ENCODE assay signal across 33 cellular contexts in the genomic region with DNA sequence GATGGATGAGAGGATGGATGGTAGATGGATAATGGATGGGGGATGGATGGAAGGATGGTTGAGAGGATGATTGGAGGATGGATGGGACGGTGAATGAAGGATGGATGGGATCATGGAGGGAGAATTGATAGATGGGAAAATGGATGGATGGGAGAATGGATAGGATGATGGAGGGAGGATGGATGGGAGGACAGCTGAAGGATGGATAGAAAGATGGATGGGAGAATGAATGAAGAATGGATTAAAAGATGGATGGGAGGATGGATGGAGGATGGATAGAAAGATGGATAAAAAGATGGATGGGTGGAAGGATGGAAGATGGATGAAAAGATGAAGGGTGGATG.
"Had no signal": no experiment of that assay in that cellular context is flagged by ENCODE, and none has a peak within 500 bp of the region (broad histone marks: within the 10 kb centered on the region; RNA-seq: fewer than 3 reads in every experiment).

No MANE protein-coding gene starts in this region.

- FAIRE-seq: astrocyte, bronchial epithelial cell had no signal

- H3K36me3 ChIP-seq: adrenal gland, ascending aorta, brain microvascular endothelial cell, breast epithelium, cardiac muscle cell had no signal

- H3K27me3 ChIP-seq: adrenal gland, ascending aorta, body of pancreas, breast epithelium had no signal

- H3K4me1 ChIP-seq: adrenal gland, ascending aorta, body of pancreas, breast epithelium had no signal

- DNase-seq: activated effector memory CD4-positive, alpha-beta T cell treated with anti-CD3 and anti-CD28 coated beads, Interleukin-2, amount 50 U/mL, for 16 hours; activated effector memory CD4-positive, alpha-beta T cell treated with Interleukin-2 at 50 U/mL for 16 hours; activated gamma-delta T cell; activated gamma-delta T cell treated with Interleukin-2 at 50 U/mL for 16 hours; activated naive CD4-positive, alpha-beta T cell; activated naive CD4-positive, alpha-beta T cell treated with anti-CD3 and anti-CD28 coated beads for 36 hours; activated naive CD4-positive, alpha-beta T cell treated with anti-CD3 and anti-CD28 coated beads, Interleukin-2, amount 10 ng/mL, durations not matched to agents 7 days and 5 days; activated naive CD4-positive, alpha-beta T cell treated with anti-CD3 and anti-CD28 coated beads, Interleukin-2, amount 50 U/mL, for 16 hours; activated naive CD4-positive, alpha-beta T cell treated with Interleukin-2 at 50 U/mL for 16 hours; activated naive CD8-positive, alpha-beta T cell treated with anti-CD3 and anti-CD28 coated beads for 36 hours; activated naive CD8-positive, alpha-beta T cell treated with anti-CD3 and anti-CD28 coated beads, Interleukin-2, amount 10 ng/mL, durations not matched to agents 7 days and 5 days; activated naive CD8-positive, alpha-beta T cell treated with anti-CD3 and anti-CD28 coated beads, Interleukin-2, amount 50 U/mL, for 24 hours; activated T-cell treated with anti-CD3 and anti-CD28 coated beads, Interleukin-2, amount 50 U/mL, for 1 hour; activated T-cell treated with anti-CD3 and anti-CD28 coated beads, Interleukin-2, amount 50 U/mL, for 24 hours; activated T-cell treated with anti-CD3 and anti-CD28 coated beads, Interleukin-2, amount 50 U/mL, for 4 hours; activated T-cell treated with anti-CD3 and anti-CD28 coated beads, Interleukin-2, amount 50 U/mL, for 48 hours; activated T-cell treated with anti-CD3 and anti-CD28 coated beads, Interleukin-2, amount 50 U/mL, for 72 hours; adrenal gland; amniotic stem cell; amygdala; aorta; body of pancreas; brain microvascular endothelial cell; caudate nucleus; central memory CD4-positive, alpha-beta T cell; cerebellar nuclear complex had no signal

- ATAC-seq: activated naive CD4-positive, alpha-beta T cell treated with anti-CD3 and anti-CD28 coated beads, Interleukin-2, amount 50 U/mL, for 72 hours; activated naive CD8-positive, alpha-beta T cell treated with anti-CD3 and anti-CD28 coated beads, Interleukin-2, amount 50 U/mL, for 24 hours; activated T-cell treated with anti-CD3 and anti-CD28 coated beads, Interleukin-2, amount 50 U/mL, for 4 hours; activated T-cell treated with anti-CD3 and anti-CD28 coated beads, Interleukin-2, amount 50 U/mL, for 72 hours; activated T-helper 17 cell treated with anti-CD3 and anti-CD28 coated beads, Interleukin-2, amount 50 U/mL, for 72 hours; body of pancreas had no signal

- H3K27ac ChIP-seq: adrenal gland, ascending aorta, body of pancreas, brain microvascular endothelial cell, breast epithelium, cardiac muscle cell had no signal

- H3K9me3 ChIP-seq: adrenal gland, ascending aorta, body of pancreas, breast epithelium had no signal

- H3K4me3 ChIP-seq: adrenal gland, ascending aorta, body of pancreas, breast epithelium, cardiac muscle cell had no signal
